5 cellular contexts compared by ENCODE assay signal in the genomic region with DNA sequence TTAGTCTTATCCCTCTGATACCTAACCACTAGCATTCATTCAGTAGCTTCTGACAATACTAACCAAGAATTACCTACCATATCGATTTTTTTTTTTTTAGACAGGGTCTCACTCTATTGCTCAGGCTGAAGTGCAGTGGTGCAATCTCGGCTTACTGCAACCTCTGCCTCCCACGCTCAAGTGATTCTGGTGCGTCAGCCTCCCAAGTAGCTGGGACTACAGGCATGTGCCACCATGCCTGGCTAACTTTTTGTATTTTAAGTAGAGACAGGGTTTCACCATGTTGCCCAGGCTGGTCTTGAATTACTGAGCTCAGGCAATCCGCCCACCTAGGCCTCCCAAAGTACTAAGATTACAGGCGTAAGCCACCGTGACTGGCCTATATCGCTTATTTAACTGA. TPM values are rescaled to one million over a fixed set of nuclear protein-coding genes. Genes with fewer than 3 reads are reported as not detected.
"Had no signal": no experiment of that assay in that cellular context is flagged by ENCODE, and none has a peak within 500 bp of the region (broad histone marks: within the 10 kb centered on the region; RNA-seq: fewer than 3 reads in every experiment).

No MANE protein-coding gene starts in this region.

RNA-seq across cellular contexts. Expression of a gene that starts 26.8 kb away (rescaled TPM):
- total RNA-seq: activated T-helper 2 cell treated with anti-CD3 and anti-CD28 coated beads, Interferon-gamma antibody, Interleukin-2, Interleukin-4, amounts not matched to agents 10 μg/mL and 5 μg/mL and 100 μg/mL, durations not matched to agents 14 hours and 24 hours and 36 hours; naive thymus-derived CD8-positive, alpha-beta T cell; T-helper 1 cell treated with Interleukin-12 subunit alpha and Interleukin-12 subunit beta and Interleukin-4 antibody, amounts not matched to agents 30 ng/mL and 1 ng/mL, for 36 hours had no signal
- polyA plus RNA-seq: naive thymus-derived CD8-positive, alpha-beta T cell had no signal

RNA-seq across cellular contexts. Expression of a gene that starts 53.4 kb away (rescaled TPM):
- total RNA-seq: activated CD8-positive, alpha-beta T cell treated with anti-CD3 and anti-CD28 coated beads, Interleukin-2, amount 10 ng/mL, durations not matched to agents 7 days and 5 days; activated naive CD8-positive, alpha-beta T cell treated with anti-CD3 and anti-CD28 coated beads, Interleukin-2, amount 10 ng/mL, durations not matched to agents 7 days and 5 days; activated T-helper 2 cell treated with anti-CD3 and anti-CD28 coated beads, Interferon-gamma antibody, Interleukin-2, Interleukin-4, amounts not matched to agents 10 μg/mL and 5 μg/mL and 100 μg/mL, durations not matched to agents 14 hours and 24 hours and 36 hours; naive thymus-derived CD8-positive, alpha-beta T cell had no signal
- polyA plus RNA-seq: naive thymus-derived CD8-positive, alpha-beta T cell had no signal
